Comparison of ENCODE assay signal across 1 cellular context in the genomic region with DNA sequence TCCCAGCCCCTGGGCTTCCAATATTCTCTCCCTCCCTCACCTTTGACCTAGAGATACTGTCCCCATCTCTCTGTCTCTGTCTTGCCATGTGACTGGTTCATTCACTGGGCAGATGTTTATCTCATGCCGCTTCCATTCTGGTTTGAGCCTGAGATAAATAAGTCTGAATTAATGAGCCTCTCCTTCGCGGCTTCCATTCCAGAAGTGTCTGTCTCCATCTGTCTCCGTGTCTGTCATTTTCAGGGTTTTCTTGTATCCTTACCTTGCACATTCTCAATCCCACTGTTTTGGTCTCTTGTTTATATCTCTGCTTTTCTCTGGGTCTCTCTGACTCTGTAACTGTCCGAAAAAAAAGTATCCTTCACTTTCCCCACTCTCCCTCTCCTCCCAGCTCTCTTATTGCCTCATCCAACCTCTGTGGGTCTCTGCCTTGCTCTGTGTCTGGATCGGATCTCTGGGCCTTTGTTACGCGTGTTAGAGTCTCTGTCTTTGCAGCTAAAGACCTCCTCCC.
TF ChIP-seq lines count a peak whose summit lies in the region.

No MANE protein-coding gene starts in this region.

TF ChIP-seq in K562, 482 proteins besides CTCF, POLR2A, EP300 and RAD21 (continued from another document):
- TF ChIP-seq, protein P1, sequence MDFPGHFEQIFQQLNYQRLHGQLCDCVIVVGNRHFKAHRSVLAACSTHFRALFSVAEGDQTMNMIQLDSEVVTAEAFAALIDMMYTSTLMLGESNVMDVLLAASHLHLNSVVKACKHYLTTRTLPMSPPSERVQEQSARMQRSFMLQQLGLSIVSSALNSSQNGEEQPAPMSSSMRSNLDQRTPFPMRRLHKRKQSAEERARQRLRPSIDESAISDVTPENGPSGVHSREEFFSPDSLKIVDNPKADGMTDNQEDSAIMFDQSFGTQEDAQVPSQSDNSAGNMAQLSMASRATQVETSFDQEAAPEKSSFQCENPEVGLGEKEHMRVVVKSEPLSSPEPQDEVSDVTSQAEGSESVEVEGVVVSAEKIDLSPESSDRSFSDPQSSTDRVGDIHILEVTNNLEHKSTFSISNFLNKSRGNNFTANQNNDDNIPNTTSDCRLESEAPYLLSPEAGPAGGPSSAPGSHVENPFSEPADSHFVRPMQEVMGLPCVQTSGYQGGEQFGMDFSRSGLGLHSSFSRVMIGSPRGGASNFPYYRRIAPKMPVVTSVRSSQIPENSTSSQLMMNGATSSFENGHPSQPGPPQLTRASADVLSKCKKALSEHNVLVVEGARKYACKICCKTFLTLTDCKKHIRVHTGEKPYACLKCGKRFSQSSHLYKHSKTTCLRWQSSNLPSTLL (IDR thresholded peaks at IDR 0.05), result 0 out of 2 replicates have a peak, but pooled peaks have one; percentile 38
- peak; percentile 68 to 70 for TF ChIP-seq FOXK2 (conservative IDR thresholded peaks at IDR 0.05 in 1 of 2, IDR thresholded peaks at IDR 0.05 in 1 of 2; ENCODE audit: low read depth in 2 of 2)
- TF ChIP-seq, protein P2, sequence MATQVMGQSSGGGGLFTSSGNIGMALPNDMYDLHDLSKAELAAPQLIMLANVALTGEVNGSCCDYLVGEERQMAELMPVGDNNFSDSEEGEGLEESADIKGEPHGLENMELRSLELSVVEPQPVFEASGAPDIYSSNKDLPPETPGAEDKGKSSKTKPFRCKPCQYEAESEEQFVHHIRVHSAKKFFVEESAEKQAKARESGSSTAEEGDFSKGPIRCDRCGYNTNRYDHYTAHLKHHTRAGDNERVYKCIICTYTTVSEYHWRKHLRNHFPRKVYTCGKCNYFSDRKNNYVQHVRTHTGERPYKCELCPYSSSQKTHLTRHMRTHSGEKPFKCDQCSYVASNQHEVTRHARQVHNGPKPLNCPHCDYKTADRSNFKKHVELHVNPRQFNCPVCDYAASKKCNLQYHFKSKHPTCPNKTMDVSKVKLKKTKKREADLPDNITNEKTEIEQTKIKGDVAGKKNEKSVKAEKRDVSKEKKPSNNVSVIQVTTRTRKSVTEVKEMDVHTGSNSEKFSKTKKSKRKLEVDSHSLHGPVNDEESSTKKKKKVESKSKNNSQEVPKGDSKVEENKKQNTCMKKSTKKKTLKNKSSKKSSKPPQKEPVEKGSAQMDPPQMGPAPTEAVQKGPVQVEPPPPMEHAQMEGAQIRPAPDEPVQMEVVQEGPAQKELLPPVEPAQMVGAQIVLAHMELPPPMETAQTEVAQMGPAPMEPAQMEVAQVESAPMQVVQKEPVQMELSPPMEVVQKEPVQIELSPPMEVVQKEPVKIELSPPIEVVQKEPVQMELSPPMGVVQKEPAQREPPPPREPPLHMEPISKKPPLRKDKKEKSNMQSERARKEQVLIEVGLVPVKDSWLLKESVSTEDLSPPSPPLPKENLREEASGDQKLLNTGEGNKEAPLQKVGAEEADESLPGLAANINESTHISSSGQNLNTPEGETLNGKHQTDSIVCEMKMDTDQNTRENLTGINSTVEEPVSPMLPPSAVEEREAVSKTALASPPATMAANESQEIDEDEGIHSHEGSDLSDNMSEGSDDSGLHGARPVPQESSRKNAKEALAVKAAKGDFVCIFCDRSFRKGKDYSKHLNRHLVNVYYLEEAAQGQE (CRISPR knock-in tag; IDR thresholded peaks at IDR 0.05; ENCODE audit: low read depth), result no peak
- TF ChIP-seq NFE2 (IDR thresholded peaks at IDR 0.05; ENCODE audit: low read depth), result no peak
- 0 out of 2 replicates have a peak, but pooled peaks have one; percentile 12 for TF ChIP-seq TSC22D4 (tag; IDR thresholded peaks at IDR 0.05)
- TF ChIP-seq ZNF23 (CRISPR knock-in tag; IDR thresholded peaks at IDR 0.05), result no peak
- peak; percentile 31; the same call in 1 of the 2 replicates for TF ChIP-seq SMARCE1 (IDR thresholded peaks at IDR 0.05)
- no peak for TF ChIP-seq TAF9B (IDR thresholded peaks at IDR 0.05; ENCODE audit: partially characterized antibody)
- TF ChIP-seq, protein P3, sequence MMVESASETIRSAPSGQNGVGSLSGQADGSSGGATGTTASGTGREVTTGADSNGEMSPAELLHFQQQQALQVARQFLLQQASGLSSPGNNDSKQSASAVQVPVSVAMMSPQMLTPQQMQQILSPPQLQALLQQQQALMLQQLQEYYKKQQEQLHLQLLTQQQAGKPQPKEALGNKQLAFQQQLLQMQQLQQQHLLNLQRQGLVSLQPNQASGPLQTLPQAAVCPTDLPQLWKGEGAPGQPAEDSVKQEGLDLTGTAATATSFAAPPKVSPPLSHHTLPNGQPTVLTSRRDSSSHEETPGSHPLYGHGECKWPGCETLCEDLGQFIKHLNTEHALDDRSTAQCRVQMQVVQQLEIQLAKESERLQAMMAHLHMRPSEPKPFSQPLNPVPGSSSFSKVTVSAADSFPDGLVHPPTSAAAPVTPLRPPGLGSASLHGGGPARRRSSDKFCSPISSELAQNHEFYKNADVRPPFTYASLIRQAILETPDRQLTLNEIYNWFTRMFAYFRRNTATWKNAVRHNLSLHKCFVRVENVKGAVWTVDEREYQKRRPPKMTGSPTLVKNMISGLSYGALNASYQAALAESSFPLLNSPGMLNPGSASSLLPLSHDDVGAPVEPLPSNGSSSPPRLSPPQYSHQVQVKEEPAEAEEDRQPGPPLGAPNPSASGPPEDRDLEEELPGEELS (CRISPR knock-in tag; IDR thresholded peaks at IDR 0.05; ENCODE audit: borderline replicate concordance), result 0 out of 2 replicates have a peak, but pooled peaks have one; percentile 54
- TF ChIP-seq, protein P4, sequence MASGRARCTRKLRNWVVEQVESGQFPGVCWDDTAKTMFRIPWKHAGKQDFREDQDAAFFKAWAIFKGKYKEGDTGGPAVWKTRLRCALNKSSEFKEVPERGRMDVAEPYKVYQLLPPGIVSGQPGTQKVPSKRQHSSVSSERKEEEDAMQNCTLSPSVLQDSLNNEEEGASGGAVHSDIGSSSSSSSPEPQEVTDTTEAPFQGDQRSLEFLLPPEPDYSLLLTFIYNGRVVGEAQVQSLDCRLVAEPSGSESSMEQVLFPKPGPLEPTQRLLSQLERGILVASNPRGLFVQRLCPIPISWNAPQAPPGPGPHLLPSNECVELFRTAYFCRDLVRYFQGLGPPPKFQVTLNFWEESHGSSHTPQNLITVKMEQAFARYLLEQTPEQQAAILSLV (tag; IDR thresholded peaks at IDR 0.05), result no peak
- TF ChIP-seq ETV5 (CRISPR knock-in tag; IDR thresholded peaks at IDR 0.05; ENCODE audit: low read depth), result no peak
- TF ChIP-seq NFRKB (IDR thresholded peaks at IDR 0.05; ENCODE audit: low read depth), result peak; percentile 80
- peak; percentile 23; the same call in 1 of the 2 replicates for TF ChIP-seq NCOA1 (IDR thresholded peaks at IDR 0.05; ENCODE audit: low read depth)
- 0 out of 2 replicates have a peak, but pooled peaks have one; percentile 14 for TF ChIP-seq TOE1 (IDR thresholded peaks at IDR 0.05; ENCODE audit: borderline replicate concordance)
- no peak; the same call in 1 of the 2 replicates for TF ChIP-seq TOE1 (CRISPR knock-in tag; IDR thresholded peaks at IDR 0.05; ENCODE audit: borderline replicate concordance, low read depth)
- no peak for TF ChIP-seq ADNP (tag; IDR thresholded peaks at IDR 0.05)
- no peak for TF ChIP-seq ZNF780A (CRISPR knock-in tag; IDR thresholded peaks at IDR 0.05)
- no peak for TF ChIP-seq ZNF561 (CRISPR knock-in tag; conservative IDR thresholded peaks at IDR 0.05)
- TF ChIP-seq ZNF589 (CRISPR knock-in tag; IDR thresholded peaks at IDR 0.05; ENCODE audit: low read depth), result 0 out of 2 replicates have a peak, but pooled peaks have one; percentile 66
- peak; percentile 63 for TF ChIP-seq SUPT5H (IDR thresholded peaks at IDR 0.05)
- TF ChIP-seq MIER1 (IDR thresholded peaks at IDR 0.05; ENCODE audit: low read depth), result 0 out of 2 replicates have a peak, but pooled peaks have one; percentile 45
- TF ChIP-seq CTBP1 (IDR thresholded peaks at IDR 0.05; ENCODE audit: borderline replicate concordance), result peak; percentile 10; the same call in 1 of the 2 replicates
- TF ChIP-seq GABPA (tag; conservative IDR thresholded peaks at IDR 0.05; ENCODE audit: low read depth), result 0 out of 2 replicates have a peak, but pooled peaks have one; percentile 19
- TF ChIP-seq, protein P5, sequence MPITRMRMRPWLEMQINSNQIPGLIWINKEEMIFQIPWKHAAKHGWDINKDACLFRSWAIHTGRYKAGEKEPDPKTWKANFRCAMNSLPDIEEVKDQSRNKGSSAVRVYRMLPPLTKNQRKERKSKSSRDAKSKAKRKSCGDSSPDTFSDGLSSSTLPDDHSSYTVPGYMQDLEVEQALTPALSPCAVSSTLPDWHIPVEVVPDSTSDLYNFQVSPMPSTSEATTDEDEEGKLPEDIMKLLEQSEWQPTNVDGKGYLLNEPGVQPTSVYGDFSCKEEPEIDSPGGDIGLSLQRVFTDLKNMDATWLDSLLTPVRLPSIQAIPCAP (CRISPR knock-in tag; IDR thresholded peaks at IDR 0.05; ENCODE audit: borderline replicate concordance), result no peak
- TF ChIP-seq, protein P6, sequence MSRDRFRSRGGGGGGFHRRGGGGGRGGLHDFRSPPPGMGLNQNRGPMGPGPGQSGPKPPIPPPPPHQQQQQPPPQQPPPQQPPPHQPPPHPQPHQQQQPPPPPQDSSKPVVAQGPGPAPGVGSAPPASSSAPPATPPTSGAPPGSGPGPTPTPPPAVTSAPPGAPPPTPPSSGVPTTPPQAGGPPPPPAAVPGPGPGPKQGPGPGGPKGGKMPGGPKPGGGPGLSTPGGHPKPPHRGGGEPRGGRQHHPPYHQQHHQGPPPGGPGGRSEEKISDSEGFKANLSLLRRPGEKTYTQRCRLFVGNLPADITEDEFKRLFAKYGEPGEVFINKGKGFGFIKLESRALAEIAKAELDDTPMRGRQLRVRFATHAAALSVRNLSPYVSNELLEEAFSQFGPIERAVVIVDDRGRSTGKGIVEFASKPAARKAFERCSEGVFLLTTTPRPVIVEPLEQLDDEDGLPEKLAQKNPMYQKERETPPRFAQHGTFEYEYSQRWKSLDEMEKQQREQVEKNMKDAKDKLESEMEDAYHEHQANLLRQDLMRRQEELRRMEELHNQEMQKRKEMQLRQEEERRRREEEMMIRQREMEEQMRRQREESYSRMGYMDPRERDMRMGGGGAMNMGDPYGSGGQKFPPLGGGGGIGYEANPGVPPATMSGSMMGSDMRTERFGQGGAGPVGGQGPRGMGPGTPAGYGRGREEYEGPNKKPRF (IDR thresholded peaks at IDR 0.05; ENCODE audit: low read depth, low read length), result no peak
- TF ChIP-seq HDGF (IDR thresholded peaks at IDR 0.05), result peak; percentile 61; the same call in 1 of the 2 replicates
- peak; percentile 23 to 56; a peak in 1 of 4 replicates for TF ChIP-seq ARNT (IDR thresholded peaks at IDR 0.05)
- no peak for TF ChIP-seq KAT7 (CRISPR knock-in tag; IDR thresholded peaks at IDR 0.05; ENCODE audit: borderline replicate concordance)
